In the genomic region with DNA sequence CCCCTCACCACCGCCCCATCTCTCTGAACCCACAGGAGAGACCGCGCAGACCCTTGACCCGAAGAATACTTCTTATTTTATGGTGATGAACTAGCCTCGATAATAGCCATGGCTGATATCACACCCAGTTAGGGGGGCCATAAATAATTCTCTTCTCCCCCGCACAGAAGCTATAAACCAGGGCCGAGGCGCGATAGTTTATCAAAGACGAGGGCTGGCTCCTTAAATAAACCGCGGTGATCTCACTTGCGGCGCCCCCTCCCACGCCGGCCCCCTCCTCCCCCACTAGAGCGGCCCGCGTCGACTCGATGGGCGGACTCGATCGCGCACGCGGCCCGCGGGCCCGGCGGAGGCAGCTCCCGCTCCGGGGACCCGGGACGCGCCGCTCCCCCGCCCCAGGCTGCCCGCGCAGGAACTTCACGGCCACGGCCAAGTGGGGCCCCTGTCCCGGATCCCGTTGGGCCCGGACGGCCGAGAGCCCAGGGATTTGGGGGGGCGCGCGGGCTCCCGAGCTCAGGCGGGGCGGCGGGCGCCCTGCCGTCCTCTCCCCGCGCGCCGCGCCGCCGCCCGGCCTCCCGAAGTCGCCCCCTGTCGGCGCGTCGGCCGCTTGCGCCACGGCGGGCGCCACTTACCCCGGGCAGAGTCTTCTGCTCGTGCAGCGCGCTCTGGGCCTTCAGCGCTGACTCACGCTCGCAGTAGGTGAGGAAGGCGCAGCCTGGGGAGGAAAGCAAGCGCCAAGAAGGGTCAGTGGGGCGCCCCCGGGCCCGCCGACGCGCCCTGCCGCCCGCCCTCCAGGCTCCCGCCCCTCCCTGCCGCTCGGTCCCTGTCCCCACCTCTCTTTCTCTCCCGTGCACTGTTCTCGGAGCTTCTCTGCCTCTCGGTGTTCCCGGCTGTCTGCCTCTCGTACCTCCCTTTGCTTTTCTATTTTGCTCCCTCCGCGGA, we compare ENCODE assay signal across 8 cellular contexts.
DNase-seq lines count a peak whose midpoint lies in the region; ATAC-seq, FAIRE-seq and TF ChIP-seq lines count a peak whose summit lies in the region.
"Had no signal": no experiment of that assay in that cellular context is flagged by ENCODE, and none has a peak within 500 bp of the region (broad histone marks: within the 10 kb centered on the region; RNA-seq: fewer than 3 reads in every experiment).

No MANE protein-coding gene starts in this region.

- TF ChIP-seq EP300 in esophagus muscularis mucosa (IDR thresholded peaks at IDR 0.05): no peak

- H3K4me2 ChIP-seq in parathyroid adenoma (ENCODE audit: low read length): no peak overlapping the region

- TF ChIP-seq CTCF in esophagus muscularis mucosa (IDR thresholded peaks at IDR 0.05): peak; percentile 15 to 39 (median 27)
- TF ChIP-seq CTCF in parathyroid adenoma (IDR thresholded peaks at IDR 0.05): peak; percentile 32

- H3K4me1 ChIP-seq in esophagus muscularis mucosa: peaks cover 5 to 15% (median 13%) of the 10 kb centered on the region in 4 donors
- H3K4me1 ChIP-seq in parathyroid adenoma: peaks cover 4% of the 10 kb centered on the region

- no peak overlapping the region for H3K9ac ChIP-seq in parathyroid adenoma

- 15% methylated on average over 27 of the region's 102 CpGs for WGBS in esophagus muscularis mucosa

- TF ChIP-seq POLR2A in GM12891 (IDR thresholded peaks at IDR 0.05; ENCODE audit: low read depth, low read length) (no peak), esophagus muscularis mucosa (IDR thresholded peaks at IDR 0.05; ENCODE audit: low read depth) (no peak)

- H3K9me3 ChIP-seq in esophagus muscularis mucosa: no peaks in the 10 kb centered on the region
- H3K9me3 ChIP-seq in parathyroid adenoma (ENCODE audit: control insufficient read depth, low read length): no peaks in the 10 kb centered on the region
- H3K9me3 ChIP-seq: thoracic aorta had no signal

- H2AFZ ChIP-seq in parathyroid adenoma: peak overlapping the region; percentile 57

- no peak for FAIRE-seq in GM12891 (lab: Jason Lieb, UNC)

- DNase-seq in GM12891 (ENCODE audit: insufficient read length, low spot score): peak; percentile 32
- peak; percentile 39 to 80 for DNase-seq in NCI-H1930 (lab: John Stamatoyannopoulos, UW)
- no peak for DNase-seq in esophagus muscularis mucosa (ENCODE audit: extremely low spot score)
- no peak for DNase-seq in NCI-H128 (lab: John Stamatoyannopoulos, UW; ENCODE audit: unreplicated experiment)

- no peak for ATAC-seq in HG02610 (IDR thresholded peaks at IDR 0.05; ENCODE audit: unreplicated experiment)
- no peak for ATAC-seq in GM19397 (IDR thresholded peaks at IDR 0.05; ENCODE audit: unreplicated experiment)

- H3K79me2 ChIP-seq in parathyroid adenoma: no peaks in the 10 kb centered on the region

- H3K36me3 ChIP-seq in esophagus muscularis mucosa (no peaks in the 10 kb centered on the region), parathyroid adenoma (ENCODE audit: control insufficient read depth, insufficient read depth, low read length) (no peaks in the 10 kb centered on the region)
- H3K36me3 ChIP-seq: thoracic aorta had no signal

- H3K4me3 ChIP-seq in esophagus muscularis mucosa: peak overlapping the region; percentile 27 to 45 (median 33)
- H3K4me3 ChIP-seq in parathyroid adenoma (ENCODE audit: low read depth, low read length): no peak overlapping the region
- H3K4me3 ChIP-seq: thoracic aorta had no signal

- H3K27ac ChIP-seq in esophagus muscularis mucosa (replicated peaks in 1 of 4) (no peak overlapping the region), parathyroid adenoma (no peak overlapping the region)
- H3K27ac ChIP-seq: thoracic aorta had no signal

- intact Hi-C loops in esophagus muscularis mucosa (cut with DNase I): no loop called here

- H3K27me3 ChIP-seq in esophagus muscularis mucosa (peaks cover 0 to 73% (median 33%) of the 10 kb centered on the region in 4 donors), parathyroid adenoma (ENCODE audit: control insufficient read depth, insufficient read depth, low read length) (peaks cover 5% of the 10 kb centered on the region)

TF ChIP-seq in GM12891, 5 proteins besides CTCF, POLR2A, EP300 and RAD21:
- no peak for TF ChIP-seq PAX5 (IDR thresholded peaks at IDR 0.05; ENCODE audit: insufficient read depth, low read length, severe bottlenecking)
- no peak for TF ChIP-seq SPI1 (IDR thresholded peaks at IDR 0.05; ENCODE audit: low read depth, low read length)
- TF ChIP-seq POLR2AphosphoS5 (IDR thresholded peaks at IDR 0.05; ENCODE audit: low read depth, low read length): no peak
- no peak for TF ChIP-seq POU2F2 (IDR thresholded peaks at IDR 0.05; ENCODE audit: low read depth, low read length)
- TF ChIP-seq TAF1 (IDR thresholded peaks at IDR 0.05; ENCODE audit: low read depth, low read length): no peak

Comparison
In these comparisons a context has a peak if more than half of its experiments do, and no peak if none do; other contexts are left out.
1. DNase-seq: peak in GM12891 (single experiment) and NCI-H1930 (2 of 2); none in esophagus muscularis mucosa (single experiment) and NCI-H128 (single experiment).